In genomic region chr6:104940881-104941693, GRCh38 we compare ENCODE assay signal across 8 cellular contexts. TPM values are rescaled to one million over a fixed set of nuclear protein-coding genes. Genes with fewer than 3 reads are reported as not detected.
DNase-seq lines count a peak whose midpoint lies in the region; ATAC-seq, FAIRE-seq and TF ChIP-seq lines count a peak whose summit lies in the region.

No MANE protein-coding gene starts in this region.

- TF ChIP-seq EP300 in SK-N-SH (IDR thresholded peaks at IDR 0.05; ENCODE audit: borderline replicate concordance in 1 of 2, low read depth in 1 of 2, low read length in 1 of 2): no peak
- TF ChIP-seq EP300 in HepG2 (IDR thresholded peaks at IDR 0.05; ENCODE audit: low read depth in 2 of 2, low read length in 2 of 2): no peak
- TF ChIP-seq EP300 in HepG2 (CRISPR knock-in tag; IDR thresholded peaks at IDR 0.05; ENCODE audit: borderline replicate concordance): peak; percentile 25; the same call in 1 of the 2 replicates

- H2AFZ ChIP-seq in SK-N-SH (ENCODE audit: low read depth) (peak overlapping the region; percentile 98), HepG2 (ENCODE audit: low read length) (peak overlapping the region; percentile 92)

- no peaks in the 10 kb centered on the region for H3K36me3 ChIP-seq in CD8-positive, alpha-beta memory T cell (ENCODE audit: insufficient read depth, low read length)
- H3K36me3 ChIP-seq in SK-N-SH (replicated peaks in 1 of 2; ENCODE audit: control insufficient read depth in 1 of 2, insufficient read depth in 2 of 2, low read length in 1 of 2) (no peaks in the 10 kb centered on the region), HepG2 (replicated peaks in 1 of 2; ENCODE audit: control insufficient read depth in 1 of 2, insufficient read depth in 2 of 2, low read length in 2 of 2) (no peaks in the 10 kb centered on the region)

- H3K27ac Mint-ChIP-seq in CD8-positive, alpha-beta memory T cell: peak overlapping the region in 1 of 8 donors; percentile 50

- H3K9me3 ChIP-seq in CD8-positive, alpha-beta memory T cell (ENCODE audit: low read length): no peaks in the 10 kb centered on the region
- no peaks in the 10 kb centered on the region for H3K9me3 ChIP-seq in SK-N-SH
- no peaks in the 10 kb centered on the region for H3K9me3 ChIP-seq in HepG2 (ENCODE audit: low read length)

- H3K27me3 Mint-ChIP-seq in CD8-positive, alpha-beta memory T cell: peaks cover 38 to 60% of the 10 kb centered on the region in 2 donors

- FAIRE-seq in HepG2 (lab: Jason Lieb, UNC): no peak

- peaks cover 6% of the 10 kb centered on the region for H3K4me1 ChIP-seq in CD8-positive, alpha-beta memory T cell (ENCODE audit: insufficient read depth, low read length)
- H3K4me1 ChIP-seq in SK-N-SH (ENCODE audit: control insufficient read depth in 1 of 2, insufficient read depth in 2 of 2, low read depth in 1 of 2, low read length in 1 of 2) (peaks cover 0 to 7% of the 10 kb centered on the region in 2 experiments; a peak in 2 of 4 replicates), HepG2 (ENCODE audit: insufficient read depth, low read length) (peaks cover 12% of the 10 kb centered on the region)

- peak in 1 of 5 donors; percentile 10 for DNase-seq in CD8-positive, alpha-beta memory T cell
- DNase-seq in SK-N-SH (peak; percentile 93), cerebellum (ENCODE audit: low spot score) (peak; percentile 7), HepG2 (ENCODE audit: low spot score) (peak; percentile 43), kidney glomerular epithelial cell (lab: John Stamatoyannopoulos, UW) (no peak), NCI-H146 (lab: John Stamatoyannopoulos, UW) (no peak)
- DNase-seq in stimulated activated CD4-positive, alpha-beta T cell treated with anti-CD3 and anti-CD28 coated beads, Interleukin-4, amount 100 ng/mL, for 4 hours: peak; percentile 3 to 40

- CTCF ChIA-PET in CD8-positive, alpha-beta memory T cell (lab: Charles Lee): no interaction called here
- CTCF ChIA-PET in SK-N-SH (lab: Yijun Ruan, JAX) (interaction anchor here (0.6 to 3.4 kb wide), 15 partner anchors 9 to 461 kb away, joined by 3 to 46 read pairs (median 3); partner anchors contain the start of gene PREP), HepG2 (lab: Yijun Ruan, JAX; ENCODE audit: low intra/inter-chr PET ratio, low total read pairs) (interaction anchor here (1.0 to 2.4 kb wide), 3 partner anchors 15 to 136 kb away, joined by 3 to 33 read pairs (median 5); no protein-coding TSS in a partner anchor)

- peak overlapping the region; percentile 89 for H3K4me2 ChIP-seq in SK-N-SH
- peak overlapping the region; percentile 92 for H3K4me2 ChIP-seq in HepG2 (ENCODE audit: low read depth, low read length)

- peaks cover 0 to 4% (median 0%) of the 10 kb centered on the region in 3 donors for H3K36me3 Mint-ChIP-seq in CD8-positive, alpha-beta memory T cell

- no peaks in the 10 kb centered on the region for H3F3A ChIP-seq in SK-N-SH (replicated peaks; ENCODE audit: insufficient read depth)

- ATAC-seq in GM21576 (IDR thresholded peaks at IDR 0.05; ENCODE audit: unreplicated experiment): peak; percentile 76
- ATAC-seq in HepG2: peak; percentile 87

- POLR2A ChIA-PET in CD8-positive, alpha-beta memory T cell (lab: Charles Lee): no interaction called here
- POLR2A ChIA-PET in SK-N-SH (lab: Yijun Ruan, JAX): interaction anchor here (0.6 to 1.1 kb wide), 3 partner anchors 82 to 156 kb away, joined by 3 to 5 read pairs (median 3); partner anchors contain the start of gene HACE1
- POLR2A ChIA-PET in HepG2 (lab: Yijun Ruan, JAX): interaction anchor here (1.4 to 2.2 kb wide), 2 partner anchors 15 to 17 kb away, joined by 5 to 7 read pairs; partner anchors contain the start of gene LIN28B

- H3K9me3 Mint-ChIP-seq in CD8-positive, alpha-beta memory T cell: peaks cover 8 to 25% (median 20%) of the 10 kb centered on the region in 5 donors

- no TSS peak for BruUV-seq in HepG2 (replicated peaks; lab: Mats Ljungman, UMichigan)

- H3K9ac ChIP-seq in SK-N-SH: peak overlapping the region; percentile 34; the same call in 1 of the 2 replicates
- peak overlapping the region; percentile 82 for H3K9ac ChIP-seq in HepG2 (ENCODE audit: insufficient read depth, low read depth, low read length)

- intact Hi-C loops in HepG2 (cut with micrococcal nuclease; ENCODE audit: unreplicated experiment): loop anchor here (1.0 to 2.0 kb wide), 3 partner anchors 14 to 151 kb away; no protein-coding TSS in a partner anchor

- H3K4me1 Mint-ChIP-seq in CD8-positive, alpha-beta memory T cell: peaks cover 6 to 13% (median 11%) of the 10 kb centered on the region in 3 donors

- H3K4me3 ChIP-seq in CD8-positive, alpha-beta memory T cell (ENCODE audit: low read length): no peak overlapping the region
- peak overlapping the region; percentile 63 to 72 for H3K4me3 ChIP-seq in SK-N-SH (ENCODE audit: low read depth in 2 of 2, low read length in 1 of 2)
- peak overlapping the region; percentile 74 to 92 (median 76) for H3K4me3 ChIP-seq in HepG2 (replicated peaks in 1 of 3; ENCODE audit: insufficient read depth in 1 of 3, low read depth in 2 of 3, low read length in 3 of 3)

- TF ChIP-seq RAD21 in SK-N-SH (IDR thresholded peaks at IDR 0.05; ENCODE audit: low read length) (peak; percentile 70), HepG2 (CRISPR knock-in tag; IDR thresholded peaks at IDR 0.05) (peak; percentile 87)

- 25% methylated on average over 50 of the region's 103 CpGs for WGBS in SK-N-SH (ENCODE audit: low lambda C conversion rate)
- under 1% methylated on average over 36 of the region's 103 CpGs for WGBS in HepG2 (ENCODE audit: low lambda C conversion rate)

- H3K9me2 ChIP-seq in SK-N-SH: no peaks in the 10 kb centered on the region

- in situ Hi-C loops in HepG2 (cut with HindIII; ENCODE audit: extremely low pct_ligation_motif_present, low pct_unique_long_range_greater_than_20kb): loop anchor here (5.0 kb wide), 1 partner anchor 136 kb away; no protein-coding TSS in a partner anchor

- no peak overlapping the region for H3K27ac ChIP-seq in CD8-positive, alpha-beta memory T cell (ENCODE audit: low read depth, low read length)
- H3K27ac ChIP-seq in SK-N-SH (ENCODE audit: low read depth in 2 of 2, low read length in 1 of 2): peak overlapping the region in 1 of 2 experiments; percentile 94; a peak in 2 of 4 replicates
- H3K27ac ChIP-seq in HepG2 (ENCODE audit: extremely low read length, insufficient read depth, low read length): peak overlapping the region; percentile 88

- H3K27me3 ChIP-seq in CD8-positive, alpha-beta memory T cell (ENCODE audit: insufficient read depth, low read length, poor library complexity, severe bottlenecking): peaks cover 5% of the 10 kb centered on the region
- peaks cover 8% of the 10 kb centered on the region for H3K27me3 ChIP-seq in SK-N-SH (ENCODE audit: insufficient read depth)
- H3K27me3 ChIP-seq in HepG2 (ENCODE audit: control insufficient read depth in 1 of 2, insufficient read depth in 2 of 2, low read length in 2 of 2): no peaks in the 10 kb centered on the region

- H3K79me2 ChIP-seq in SK-N-SH (ENCODE audit: insufficient read depth) (no peaks in the 10 kb centered on the region), HepG2 (ENCODE audit: insufficient read depth, low read length) (peaks cover 34% of the 10 kb centered on the region)

- H4K20me1 ChIP-seq in SK-N-SH (ENCODE audit: insufficient read depth) (no peaks in the 10 kb centered on the region), HepG2 (ENCODE audit: insufficient read depth, low read length) (no peaks in the 10 kb centered on the region)

- TF ChIP-seq POLR2A in HepG2 (IDR thresholded peaks at IDR 0.05; ENCODE audit: insufficient read depth in 1 of 2, low read depth in 2 of 2, low read length in 2 of 2): no peak; a peak in 1 of 4 replicates

- TF ChIP-seq CTCF in SK-N-SH (IDR thresholded peaks at IDR 0.05) (peak; percentile 73), HepG2 (CRISPR knock-in tag; IDR thresholded peaks at IDR 0.05) (peak; percentile 75)

- H3K4me3 Mint-ChIP-seq in CD8-positive, alpha-beta memory T cell: peak overlapping the region in 5 of 7 donors; percentile 54 to 80 (median 66)

TF ChIP-seq in SK-N-SH, 30 proteins besides CTCF, POLR2A, EP300 and RAD21 (continues in another document):
- TF ChIP-seq RXRA (IDR thresholded peaks at IDR 0.05; ENCODE audit: borderline replicate concordance, low read depth): no peak
- no peak for TF ChIP-seq RFX5 (IDR thresholded peaks at IDR 0.05; ENCODE audit: low read length)
- TF ChIP-seq NRF1 (IDR thresholded peaks at IDR 0.05; ENCODE audit: low read depth, low read length): no peak

TF ChIP-seq in HepG2, 621 proteins besides CTCF, POLR2A, EP300 and RAD21 (continues in another document):
- TF ChIP-seq NRL (CRISPR knock-in tag; IDR thresholded peaks at IDR 0.05; ENCODE audit: borderline replicate concordance) (peak; percentile 89), MYC (CRISPR knock-in tag; IDR thresholded peaks at IDR 0.05; ENCODE audit: borderline replicate concordance) (peak; percentile 80; the same call in 1 of the 2 replicates), HDAC2 (CRISPR knock-in tag; IDR thresholded peaks at IDR 0.05) (peak; percentile 66; the same call in 1 of the 2 replicates)

RNA-seq across cellular contexts. Expression of gene LIN28B, which starts 15.8 kb away (rescaled TPM):
- total RNA-seq in CD8-positive, alpha-beta memory T cell: not detected
- polyA plus RNA-seq in CD8-positive, alpha-beta memory T cell: not detected
- polyA plus RNA-seq in SK-N-SH (2012; rRNA removed) (0.67 and 0.91 TPM in 2 replicates), HepG2 (2011; rRNA removed) (8.8 and 14.5 TPM in 2 replicates)
- 1.0 and 1.1 TPM in 2 replicates for polyA plus RNA-seq in SK-N-SH (2012; cell fraction: cytosol; rRNA removed)
- 0.53 and 1.1 TPM in 2 replicates for polyA plus RNA-seq in SK-N-SH (2012; cell fraction: nucleus; rRNA removed)
- total RNA-seq in cerebellum (2.3 TPM), HepG2 (2016; rRNA removed; fragmentation: Illumina TruSeq; extraction: Trizol) (56.8 and 100 TPM in 2 replicates)
- total RNA-seq in HepG2 (2016; cell fraction: cytosol; rRNA removed; fragmentation: Illumina TruSeq; extraction: Trizol; ENCODE audit: low read depth): 13.7 and 13.8 TPM in 2 replicates
- 57.6 and 96.8 TPM in 2 replicates for total RNA-seq in HepG2 (2016; cell fraction: insoluble cytoplasmic fraction; rRNA removed; fragmentation: Illumina TruSeq; extraction: Trizol)
- 35.2 and 40.8 TPM in 2 replicates for total RNA-seq in HepG2 (2016; cell fraction: membrane; rRNA removed; fragmentation: Illumina TruSeq; extraction: Trizol)
- 41.3 and 44.0 TPM in 2 replicates for total RNA-seq in HepG2 (2016; cell fraction: nucleus; rRNA removed; fragmentation: Illumina TruSeq; extraction: Trizol)
- 6.2 and 8.3 TPM in 2 replicates for polyA plus RNA-seq in HepG2 (2011; cell fraction: cytosol; rRNA removed)
- 4.0 and 4.5 TPM in 2 replicates for polyA plus RNA-seq in HepG2 (2011; cell fraction: nucleus; rRNA removed)
- 14.9 and 19.0 TPM in 2 replicates for polyA plus RNA-seq in HepG2 (2012)
- 2.5 and 2.6 TPM in 2 replicates for polyA plus RNA-seq in HepG2 (2016; cell fraction: cytosol; fragmentation: Illumina TruSeq; extraction: Trizol; ENCODE audit: low read depth)
- polyA plus RNA-seq in HepG2 (2016; cell fraction: insoluble cytoplasmic fraction; fragmentation: Illumina TruSeq; extraction: Trizol; ENCODE audit: low read depth): 60.7 and 65.9 TPM in 2 replicates
- 14.5 and 15.6 TPM in 2 replicates for polyA plus RNA-seq in HepG2 (2016; cell fraction: membrane; fragmentation: Illumina TruSeq; extraction: Trizol; ENCODE audit: low read depth)
- 29.8 and 30.3 TPM in 2 replicates for polyA plus RNA-seq in HepG2 (2016; cell fraction: nucleus; fragmentation: Illumina TruSeq; extraction: Trizol; ENCODE audit: insufficient read depth, low read depth)
- 0.07 and 15.4 TPM in 2 replicates for polyA minus RNA-seq in HepG2 (2011; rRNA and poly(A)+ RNA removed; ENCODE audit: low replicate concordance)
- polyA minus RNA-seq in HepG2 (2011; cell fraction: cytosol; rRNA and poly(A)+ RNA removed): 22.1 and 22.7 TPM in 2 replicates
- polyA minus RNA-seq in HepG2 (2011; cell fraction: nucleus; rRNA and poly(A)+ RNA removed): 19.1 and 20.3 TPM in 2 replicates

Comparison
In these comparisons a context has a peak if more than half of its experiments do, and no peak if none do; other contexts are left out.
1. DNase-seq: peak in SK-N-SH (single experiment), cerebellum (single experiment), HepG2 (single experiment) and stimulated activated CD4-positive, alpha-beta T cell treated with anti-CD3 and anti-CD28 coated beads, Interleukin-4, amount 100 ng/mL, for 4 hours (2 of 2); none in kidney glomerular epithelial cell (single experiment) and NCI-H146 (single experiment).